ENCODE assay signal across 36 cellular contexts in genomic region chr1:61560385-61560784, GRCh38.
"Had no signal": no experiment of that assay in that cellular context is flagged by ENCODE, and none has a peak within 500 bp of the region (broad histone marks: within the 10 kb centered on the region; RNA-seq: fewer than 3 reads in every experiment).

No MANE protein-coding gene starts in this region.

- H3K9me3 ChIP-seq: MG63 had no signal

- H3K4me3 ChIP-seq: MG63 had no signal

- H3K36me3 ChIP-seq: MG63 had no signal

- H3K27me3 ChIP-seq: MG63 had no signal

- DNase-seq: Karpas-422, Kasumi-1, MG63, MM.1S, MV-4-11, NCI-H1048, NCI-H1092, NCI-H1092 treated with DMSO at 0.1 percent for 48 hours, NCI-H1105, NCI-H1105 treated with DMSO at 0.1 percent for 48 hours, NCI-H1417, NCI-H1417 treated with DMSO at 0.1 percent for 48 hours, NCI-H1436, NCI-H1436 treated with DMSO at 0.1 percent for 48 hours, NCI-H146, NCI-H1694, NCI-H1694 treated with DMSO at 0.1 percent for 48 hours, NCI-H187, NCI-H187 treated with DMSO at 0.1 percent for 48 hours, NCI-H1930, NCI-H2029, NCI-H2029 treated with DMSO at 0.1 percent for 48 hours, NCI-H2081, NCI-H2081 treated with DMSO at 0.1 percent for 48 hours, NCI-H2107, NCI-H2171, NCI-H2171 treated with DMSO at 0.1 percent for 48 hours, NCI-H2227 treated with DMSO at 0.1 percent for 48 hours, NCI-H226, NCI-H345, NCI-H446, NCI-H446 treated with DMSO at 0.1 percent for 48 hours, NCI-H510A, NCI-H510A treated with DMSO at 0.1 percent for 48 hours, NCI-H524, NCI-H524 treated with DMSO at 0.1 percent for 48 hours had no signal
